1 cellular context compared by ENCODE assay signal in the genomic region with DNA sequence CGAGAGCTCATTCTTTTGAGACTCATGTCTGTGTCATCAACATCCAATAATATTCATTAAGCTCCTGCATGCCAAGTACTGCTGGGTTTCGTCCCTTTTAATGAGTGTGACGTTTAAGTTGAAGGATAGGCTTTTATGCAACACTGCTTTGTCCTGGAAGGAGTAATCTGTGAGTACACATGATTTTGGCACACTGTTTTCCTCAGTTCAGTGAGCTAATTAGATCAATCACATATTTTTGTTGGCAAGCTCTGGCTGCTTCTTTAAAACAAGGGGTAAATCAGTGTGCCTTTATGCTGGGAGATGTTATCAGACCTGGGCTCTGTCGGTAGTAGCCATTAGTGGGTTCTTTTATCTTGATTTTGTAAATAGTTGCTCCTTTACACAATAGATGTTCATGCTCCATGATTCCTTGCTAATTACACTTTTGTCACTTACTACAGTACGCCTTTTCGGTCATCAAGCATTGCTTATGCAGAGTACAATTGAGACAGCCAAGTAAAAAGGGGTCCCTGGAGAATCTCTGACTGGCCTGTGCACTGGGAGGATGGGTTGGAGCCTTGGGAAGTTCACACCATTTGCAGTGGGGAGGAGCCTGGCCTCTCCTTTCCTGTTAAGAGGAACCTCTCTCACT.
TF ChIP-seq lines count a peak whose summit lies in the region.

No MANE protein-coding gene starts in this region.

TF ChIP-seq in HEK293, 187 proteins besides CTCF, POLR2A, EP300 and RAD21 (continued from another document):
- TF ChIP-seq MZF1 (tag by site-specific recombination; IDR thresholded peaks at IDR 0.05; ENCODE audit: borderline replicate concordance) (no peak), ZNF138 (tag by site-specific recombination; IDR thresholded peaks at IDR 0.05; ENCODE audit: borderline replicate concordance) (no peak), ZNF416 (tag by site-specific recombination; IDR thresholded peaks at IDR 0.05) (no peak), ZNF548 (tag by site-specific recombination; IDR thresholded peaks at IDR 0.05) (no peak), OSR2 (tag by site-specific recombination; IDR thresholded peaks at IDR 0.05) (peak; percentile 98), ZNF529 (tag by site-specific recombination; IDR thresholded peaks at IDR 0.05; ENCODE audit: insufficient replicate concordance) (no peak), ZNF843 (tag by site-specific recombination; IDR thresholded peaks at IDR 0.05) (peak; percentile 85)
- TF ChIP-seq, protein P1, sequence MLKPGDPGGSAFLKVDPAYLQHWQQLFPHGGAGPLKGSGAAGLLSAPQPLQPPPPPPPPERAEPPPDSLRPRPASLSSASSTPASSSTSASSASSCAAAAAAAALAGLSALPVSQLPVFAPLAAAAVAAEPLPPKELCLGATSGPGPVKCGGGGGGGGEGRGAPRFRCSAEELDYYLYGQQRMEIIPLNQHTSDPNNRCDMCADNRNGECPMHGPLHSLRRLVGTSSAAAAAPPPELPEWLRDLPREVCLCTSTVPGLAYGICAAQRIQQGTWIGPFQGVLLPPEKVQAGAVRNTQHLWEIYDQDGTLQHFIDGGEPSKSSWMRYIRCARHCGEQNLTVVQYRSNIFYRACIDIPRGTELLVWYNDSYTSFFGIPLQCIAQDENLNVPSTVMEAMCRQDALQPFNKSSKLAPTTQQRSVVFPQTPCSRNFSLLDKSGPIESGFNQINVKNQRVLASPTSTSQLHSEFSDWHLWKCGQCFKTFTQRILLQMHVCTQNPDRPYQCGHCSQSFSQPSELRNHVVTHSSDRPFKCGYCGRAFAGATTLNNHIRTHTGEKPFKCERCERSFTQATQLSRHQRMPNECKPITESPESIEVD (tag by site-specific recombination; IDR thresholded peaks at IDR 0.05): peak; percentile 95
TF ChIP-seq in HEK293: peak in this region for 51.
